In genomic region chr9:128160603-128160987, GRCh38 we compare ENCODE assay signal across 7 cellular contexts. TPM values are rescaled to one million over a fixed set of nuclear protein-coding genes. Genes with fewer than 3 reads are reported as not detected.
DNase-seq lines count a peak whose midpoint lies in the region; ATAC-seq lines count a peak whose summit lies in the region.

No MANE protein-coding gene starts in this region.

- peak overlapping the region; percentile 49 to 60 for H3K27ac Mint-ChIP-seq in effector memory CD8-positive, alpha-beta T cell
- peak overlapping the region in 3 of 6 donors; percentile 38 to 83 (median 47) for H3K27ac Mint-ChIP-seq in naive B cell
- H3K27ac Mint-ChIP-seq in stimulated activated naive CD8-positive, alpha-beta T cell treated with anti-CD3 and anti-CD28 coated beads, Interleukin-15, amount 100 ng/mL, for 72 hours = peak overlapping the region; percentile 90 to 96

- H3K4me1 Mint-ChIP-seq in effector memory CD8-positive, alpha-beta T cell (ENCODE audit: low read depth in 2 of 2) = peaks cover 12 to 15% of the 10 kb centered on the region in 2 donors
- H3K4me1 Mint-ChIP-seq in naive B cell = peaks cover 12 to 20% (median 18%) of the 10 kb centered on the region in 3 donors
- H3K4me1 Mint-ChIP-seq in stimulated activated naive CD8-positive, alpha-beta T cell treated with anti-CD3 and anti-CD28 coated beads, Interleukin-15, amount 100 ng/mL, for 72 hours = peaks cover 32% of the 10 kb centered on the region

- H3K27me3 Mint-ChIP-seq in effector memory CD8-positive, alpha-beta T cell = no peaks in the 10 kb centered on the region
- H3K27me3 Mint-ChIP-seq in naive B cell = no peaks in the 10 kb centered on the region
- H3K27me3 Mint-ChIP-seq in stimulated activated naive CD8-positive, alpha-beta T cell treated with anti-CD3 and anti-CD28 coated beads, Interleukin-15, amount 100 ng/mL, for 72 hours = no peaks in the 10 kb centered on the region

- H3K9me3 Mint-ChIP-seq in effector memory CD8-positive, alpha-beta T cell = no peaks in the 10 kb centered on the region
- no peaks in the 10 kb centered on the region for H3K9me3 Mint-ChIP-seq in naive B cell
- H3K9me3 Mint-ChIP-seq in stimulated activated naive CD8-positive, alpha-beta T cell treated with anti-CD3 and anti-CD28 coated beads, Interleukin-15, amount 100 ng/mL, for 72 hours = no peaks in the 10 kb centered on the region

- H3K4me3 Mint-ChIP-seq in effector memory CD8-positive, alpha-beta T cell = peak overlapping the region; percentile 80 to 85
- H3K4me3 Mint-ChIP-seq in naive B cell = peak overlapping the region; percentile 81 to 95 (median 88)
- peak overlapping the region; percentile 85 for H3K4me3 Mint-ChIP-seq in stimulated activated naive CD8-positive, alpha-beta T cell treated with anti-CD3 and anti-CD28 coated beads, Interleukin-15, amount 100 ng/mL, for 72 hours

- DNase-seq in activated CD4-positive, alpha-beta T cell treated with anti-CD3 and anti-CD28 coated beads, Interleukin-2, amount 50 U/mL, for 1 hour = peak; percentile 20
- peak; percentile 11 to 25 (median 14) for DNase-seq in effector memory CD8-positive, alpha-beta T cell
- DNase-seq in naive B cell = no peak
- peak; percentile 55 to 62 for DNase-seq in stimulated activated naive CD8-positive, alpha-beta T cell treated with anti-CD3 and anti-CD28 coated beads, Interleukin-15, amount 100 ng/mL, for 72 hours

- peak; percentile 16 for ATAC-seq in GM19035 (IDR thresholded peaks at IDR 0.05; ENCODE audit: unreplicated experiment)
- peak; percentile 9 for ATAC-seq in HG03521 (IDR thresholded peaks at IDR 0.05; ENCODE audit: unreplicated experiment)
- peak; percentile 15 for ATAC-seq in effector memory CD8-positive, alpha-beta T cell (replicated peaks)
- peak; percentile 18 for ATAC-seq in naive B cell (ENCODE audit: low read depth in 2 of 2)
- ATAC-seq in stimulated activated naive CD8-positive, alpha-beta T cell treated with anti-CD3 and anti-CD28 coated beads, Interleukin-15, amount 100 ng/mL, for 72 hours = peak; percentile 66
- no peak for ATAC-seq in GM18520 (IDR thresholded peaks at IDR 0.05; ENCODE audit: unreplicated experiment)

- H3K36me3 Mint-ChIP-seq in effector memory CD8-positive, alpha-beta T cell (ENCODE audit: insufficient read depth) = peaks cover 16% of the 10 kb centered on the region
- H3K36me3 Mint-ChIP-seq in naive B cell = no peaks in the 10 kb centered on the region

RNA-seq across cellular contexts. Expression of gene BBLN, which starts 0.5 kb away (rescaled TPM):
- polyA plus RNA-seq in naive B cell (ENCODE audit: low read depth in 6 of 6) = 10 to 100 TPM; 74.7 to 98.3 (median 93.5) TPM

RNA-seq across cellular contexts. Expression of gene LCN2, which starts 11.3 kb away (rescaled TPM):
- 1 to 10 TPM in 2 of 6 donors, under 1 TPM in 1, not detected in 3; 0.44 to 1.2 (median 1.2) TPM for polyA plus RNA-seq in naive B cell (ENCODE audit: low read depth in 6 of 6)

RNA-seq across cellular contexts. Expression of gene CIZ1, which starts 30.8 kb away (rescaled TPM):
- polyA plus RNA-seq in naive B cell (ENCODE audit: low read depth in 6 of 6) = 10 to 100 TPM in 2 of 6 donors, 1 to 10 TPM in 4; 5.6 to 34.6 (median 9.9) TPM

RNA-seq across cellular contexts. Expression of gene PTGES2, which starts 33.1 kb away (rescaled TPM):
- polyA plus RNA-seq in naive B cell (ENCODE audit: low read depth in 6 of 6) = 10 to 100 TPM; 31.1 to 63.8 (median 40.8) TPM

RNA-seq across cellular contexts. Expression of gene DNM1, which starts 42.6 kb away (rescaled TPM):
- polyA plus RNA-seq in naive B cell (ENCODE audit: low read depth in 6 of 6) = under 1 TPM in 4 of 6 donors, not detected in 2; 0.15 to 0.49 (median 0.20) TPM
